Comparison of ENCODE assay signal across 32 cellular contexts in genomic region chr9:87836951-87837715, GRCh38. TPM values are rescaled to one million over a fixed set of nuclear protein-coding genes. Genes with fewer than 3 reads are reported as not detected.
DNase-seq lines count a peak whose midpoint lies in the region; ATAC-seq and TF ChIP-seq lines count a peak whose summit lies in the region.
"Had no signal": no experiment of that assay in that cellular context is flagged by ENCODE, and none has a peak within 500 bp of the region (broad histone marks: within the 10 kb centered on the region; RNA-seq: fewer than 3 reads in every experiment).

No MANE protein-coding gene starts in this region.

- H3K36me3 ChIP-seq in ACC112 (ENCODE audit: insufficient read depth, low read length) (no peaks in the 10 kb centered on the region), IMR-90 (ENCODE audit: control insufficient read depth, insufficient read depth, low read length) (no peaks in the 10 kb centered on the region), fibroblast of lung (ENCODE audit: control insufficient read depth, insufficient read depth, low read length) (no peaks in the 10 kb centered on the region)
- H3K36me3 ChIP-seq: BLaER1, SJSA1, stomach had no signal

- H3K4ac ChIP-seq in IMR-90 (ENCODE audit: low read depth, low read length), result no peak overlapping the region

- H3K79me2 ChIP-seq in ACC112 (ENCODE audit: control insufficient read depth, insufficient read depth, low read length, unreplicated experiment), result no peaks in the 10 kb centered on the region
- no peaks in the 10 kb centered on the region for H3K79me2 ChIP-seq in fibroblast of lung (ENCODE audit: control insufficient read depth, insufficient read depth, low read length)

- no peak overlapping the region for H2AK9ac ChIP-seq in IMR-90 (replicated peaks; ENCODE audit: low read depth, low read length, poor library complexity)

- H4K8ac ChIP-seq in IMR-90 (ENCODE audit: low read depth in 2 of 2, low read length in 2 of 2), result no peak overlapping the region

- H3K14ac ChIP-seq in IMR-90 (replicated peaks; ENCODE audit: low read depth, low read length), result no peak overlapping the region

- no peak overlapping the region for H2AK5ac ChIP-seq in IMR-90 (ENCODE audit: low read depth, low read length)

- H3K23ac ChIP-seq in IMR-90 (ENCODE audit: low read depth, low read length), result no peak overlapping the region

- no peak overlapping the region for H3K18ac ChIP-seq in IMR-90 (ENCODE audit: low read depth, low read length)

- H2BK15ac ChIP-seq in IMR-90 (ENCODE audit: low read depth, low read length), result no peak overlapping the region

- no peak overlapping the region for H3K56ac ChIP-seq in IMR-90 (ENCODE audit: extremely low read depth, insufficient read depth, low read length)

- BruUV-seq in IMR-90 (replicated peaks; lab: Mats Ljungman, UMichigan), result no TSS peak

- H3K9me3 ChIP-seq in IMR-90 (ENCODE audit: control insufficient read depth, insufficient read depth, low read length) (no peaks in the 10 kb centered on the region), fibroblast of lung (ENCODE audit: control insufficient read depth, insufficient read depth, low read depth, low read length) (no peaks in the 10 kb centered on the region)
- H3K9me3 ChIP-seq: A549, SJSA1, stomach had no signal

- no peak overlapping the region for H3K4me3 ChIP-seq in ACC112 (ENCODE audit: low read depth, low read length)
- H3K4me3 ChIP-seq in IMR-90 (ENCODE audit: insufficient read depth, low read depth, low read length), result no peak overlapping the region
- H3K4me3 ChIP-seq in fibroblast of lung (replicated peaks in 1 of 4; ENCODE audit: control extremely low read depth in 1 of 4, insufficient read depth in 1 of 4, low read depth in 3 of 4, low read length in 4 of 4), result no peak overlapping the region
- H3K4me3 ChIP-seq: A549, BLaER1, lung, SJSA1, stomach had no signal

- POLR2A ChIA-PET in IMR-90 (lab: Charles Lee; ENCODE audit: unreplicated experiment), result no interaction called here

- TF ChIP-seq CTCF in IMR-90 (conservative IDR thresholded peaks at IDR 0.05; ENCODE audit: low read depth, low read length) (no peak), fibroblast of lung (conservative IDR thresholded peaks at IDR 0.05 in 1 of 2, IDR thresholded peaks at IDR 0.05 in 1 of 2; ENCODE audit: low read depth in 1 of 2, low read length in 2 of 2) (no peak)

- H3K9me1 ChIP-seq in IMR-90 (ENCODE audit: insufficient read depth, low read length), result no peaks in the 10 kb centered on the region; the same call in 1 of the 2 replicates

- H4K20me1 ChIP-seq in IMR-90 (ENCODE audit: insufficient read depth, low read length) (no peaks in the 10 kb centered on the region), fibroblast of lung (ENCODE audit: control insufficient read depth, extremely low read depth, insufficient read depth, low read length) (no peaks in the 10 kb centered on the region)
- H4K20me1 ChIP-seq: BLaER1 had no signal

- dilution Hi-C loops in IMR-90 (cut with HindIII; ENCODE audit: low sequenced_read_pairs, unreplicated experiment), result no loop called here

- H3K4me2 ChIP-seq in IMR-90 (ENCODE audit: low read depth, low read length) (peak overlapping the region; percentile 29; the same call in 1 of the 2 replicates), fibroblast of lung (ENCODE audit: extremely low read depth, insufficient read depth, low read length) (peak overlapping the region; percentile 54)
- H3K4me2 ChIP-seq: A549, BLaER1 had no signal

- H2BK120ac ChIP-seq in IMR-90 (ENCODE audit: low read depth, low read length), result no peak overlapping the region

- H3K9ac ChIP-seq in IMR-90 (ENCODE audit: low read depth, low read length) (no peak overlapping the region), fibroblast of lung (ENCODE audit: insufficient read depth, low read length) (no peak overlapping the region)
- H3K9ac ChIP-seq: BLaER1 had no signal

- no peak overlapping the region for H3K27ac ChIP-seq in ACC112 (ENCODE audit: low read depth, low read length)
- no peak overlapping the region for H3K27ac ChIP-seq in IMR-90 (ENCODE audit: insufficient read depth, low read length)
- H3K27ac ChIP-seq in fibroblast of lung (ENCODE audit: insufficient read depth, low read length), result no peak overlapping the region
- H3K27ac ChIP-seq: A549, BLaER1, stomach had no signal

- peaks cover 10% of the 10 kb centered on the region; the same call in 1 of the 2 replicates for H3K27me3 ChIP-seq in ACC112 (ENCODE audit: insufficient read depth, low read length)
- peaks cover 10% of the 10 kb centered on the region for H3K27me3 ChIP-seq in IMR-90 (ENCODE audit: control insufficient read depth, insufficient read depth, low read length)
- H3K27me3 ChIP-seq in fibroblast of lung (ENCODE audit: control insufficient read depth, insufficient read depth, low read length), result no peaks in the 10 kb centered on the region
- H3K27me3 ChIP-seq: BLaER1, SJSA1 had no signal

- intact Hi-C loops in IMR-90 (cut with micrococcal nuclease), result no loop called here

- no peak overlapping the region for H4K91ac ChIP-seq in IMR-90 (ENCODE audit: insufficient read depth, low read depth, low read length)

- no peak for TF ChIP-seq POLR2A in IMR-90 (IDR thresholded peaks at IDR 0.05; ENCODE audit: low read depth, low read length)

- no peak overlapping the region for H2BK20ac ChIP-seq in IMR-90 (ENCODE audit: low read depth, low read length)

- H4K5ac ChIP-seq in IMR-90 (ENCODE audit: low read depth, low read length), result no peak overlapping the region

- DNase-seq in IMR-90 (peak; percentile 15), fibroblast of lung (ENCODE audit: low read depth in 2 of 2) (peak; percentile 26 to 37), myocyte (ENCODE audit: low read depth) (peak; percentile 16), CD1c-positive myeloid dendritic cell (ENCODE audit: extremely low spot score) (no peak), KG1 (lab: John Stamatoyannopoulos, UW) (no peak), SW 1271 (lab: John Stamatoyannopoulos, UW) (no peak)
- DNase-seq: activated CD4-positive, alpha-beta T cell treated with anti-CD3 and anti-CD28 coated beads, Interleukin-2, amount 50 U/mL, for 48 hours; activated CD4-positive, CD25-positive, alpha-beta regulatory T cell; activated CD8-positive, alpha-beta memory T cell treated with anti-CD3 and anti-CD28 coated beads, Interleukin-2, amount 50 U/mL, for 4 hours; activated naive CD4-positive, alpha-beta T cell treated with anti-CD3 and anti-CD28 coated beads, Interleukin-2, amount 10 ng/mL, durations not matched to agents 7 days and 5 days; amniotic stem cell; COR-L47; cortex of kidney; GDM1; H9; KBM-7; MM.1S; NCI-H2029 treated with DMSO at 0.1 percent for 48 hours; NCI-H69; stomach; T-helper 1 cell; trophoblast cell had no signal

- H2AFZ ChIP-seq in ACC112 (ENCODE audit: low read length, unreplicated experiment) (peak overlapping the region; percentile 12), IMR-90 (replicated peaks; ENCODE audit: low read length, poor library complexity) (no peak overlapping the region), fibroblast of lung (ENCODE audit: low read length) (no peak overlapping the region)

- no peak overlapping the region for H2BK5ac ChIP-seq in IMR-90 (ENCODE audit: low read depth, low read length, poor library complexity, severe bottlenecking)

- in situ Hi-C loops in IMR-90 (cut with MboI; ENCODE audit: low sequenced_read_pairs), result no loop called here

- no peak for TF ChIP-seq RAD21 in IMR-90 (IDR thresholded peaks at IDR 0.05; ENCODE audit: low read length)

- H3K4me1 ChIP-seq in ACC112 (ENCODE audit: control insufficient read depth, insufficient read depth, low read length, unreplicated experiment), result no peaks in the 10 kb centered on the region
- H3K4me1 ChIP-seq in IMR-90 (ENCODE audit: control insufficient read depth, insufficient read depth, low read length), result no peaks in the 10 kb centered on the region
- H3K4me1 ChIP-seq in fibroblast of lung (ENCODE audit: control insufficient read depth, extremely low read depth, insufficient read depth, low read length), result no peaks in the 10 kb centered on the region
- H3K4me1 ChIP-seq: A549, stomach had no signal

- ATAC-seq in IMR-90 (ENCODE audit: low read depth) (peak; percentile 61), GM21786 (IDR thresholded peaks at IDR 0.05; ENCODE audit: unreplicated experiment) (no peak)
- ATAC-seq: A549 had no signal

- CTCF ChIA-PET in IMR-90 (lab: Yijun Ruan, JAX), result no interaction called here

- no peaks in the 10 kb centered on the region for H3K79me1 ChIP-seq in IMR-90 (ENCODE audit: low read depth in 1 of 2, low read length in 2 of 2)

- 30% methylated on average over 2 of the region's 7 CpGs; no CpG with 5 or more reads in 1 of the 2 experiments for WGBS in IMR-90 (ENCODE audit: extremely low coverage in 2 of 2, insufficient read length in 1 of 2), 2 experiments

TF ChIP-seq in IMR-90, 13 proteins besides CTCF, POLR2A, EP300 and RAD21 (continues in another document):
- no peak for TF ChIP-seq NFE2L2 (IDR thresholded peaks at IDR 0.05; ENCODE audit: low read depth, low read length)
- no peak for TF ChIP-seq ELK1 (IDR thresholded peaks at IDR 0.05; ENCODE audit: borderline replicate concordance, low read depth, low read length)
- TF ChIP-seq RFX5 (IDR thresholded peaks at IDR 0.05; ENCODE audit: low read depth, low read length), result no peak
- no peak for TF ChIP-seq FOS (IDR thresholded peaks at IDR 0.05; ENCODE audit: low read depth, low read length)
- no peak for TF ChIP-seq MAFK (IDR thresholded peaks at IDR 0.05; ENCODE audit: low read depth, low read length)

RNA-seq across cellular contexts. Expression of gene SPATA31E1, which starts 45.5 kb away (rescaled TPM):
- not detected in 2 replicates for total RNA-seq in IMR-90 (2012; rRNA removed)
- polyA plus RNA-seq in IMR-90 (2012; rRNA removed), result 0.03 and 0.04 TPM in 2 replicates
- 0.02 TPM in 1 of 2 replicates, not detected in the other for polyA plus RNA-seq in IMR-90 (2012; cell fraction: cytosol; rRNA removed)
- polyA plus RNA-seq in IMR-90 (2012; cell fraction: nucleus; rRNA removed; ENCODE audit: low replicate concordance), result 0.19 and 0.20 TPM in 2 replicates
- not detected in 2 replicates for total RNA-seq in fibroblast of lung
- 0.01 TPM in 1 of 2 replicates, not detected in the other for polyA plus RNA-seq in fibroblast of lung
- polyA plus RNA-seq in fibroblast of lung (2012), result not detected in 2 replicates
- polyA minus RNA-seq in fibroblast of lung (ENCODE audit: low replicate concordance), result 0.37 TPM in 1 of 2 replicates, not detected in the other
- total RNA-seq in myocyte, result not detected in 2 replicates
- not detected for polyA plus RNA-seq in myocyte (2012)
- total RNA-seq: activated T-helper 1 cell treated with anti-CD3 and anti-CD28 coated beads, Interleukin-12 subunit alpha, Interleukin-12 subunit beta, Interleukin-2, Interleukin-4 antibody, amounts not matched to agents 30 ng/mL and 10 ng/mL and 1 ng/mL, durations not matched to agents 14 hours and 24 hours and 36 hours; kidney epithelial cell; lung; progenitor cell of endocrine pancreas; stomach had no signal
- polyA plus RNA-seq: A549, esophagus, lung, stomach had no signal

Comparison
In these comparisons a context has a peak if more than half of its experiments do, and no peak if none do; other contexts are left out.
1. DNase-seq: peak in IMR-90 (single experiment), fibroblast of lung (2 of 2) and myocyte (single experiment); none in CD1c-positive myeloid dendritic cell (single experiment), KG1 (single experiment) and SW 1271 (0 of 2).